Comparison of ENCODE assay signal across 15 cellular contexts in the genomic region with DNA sequence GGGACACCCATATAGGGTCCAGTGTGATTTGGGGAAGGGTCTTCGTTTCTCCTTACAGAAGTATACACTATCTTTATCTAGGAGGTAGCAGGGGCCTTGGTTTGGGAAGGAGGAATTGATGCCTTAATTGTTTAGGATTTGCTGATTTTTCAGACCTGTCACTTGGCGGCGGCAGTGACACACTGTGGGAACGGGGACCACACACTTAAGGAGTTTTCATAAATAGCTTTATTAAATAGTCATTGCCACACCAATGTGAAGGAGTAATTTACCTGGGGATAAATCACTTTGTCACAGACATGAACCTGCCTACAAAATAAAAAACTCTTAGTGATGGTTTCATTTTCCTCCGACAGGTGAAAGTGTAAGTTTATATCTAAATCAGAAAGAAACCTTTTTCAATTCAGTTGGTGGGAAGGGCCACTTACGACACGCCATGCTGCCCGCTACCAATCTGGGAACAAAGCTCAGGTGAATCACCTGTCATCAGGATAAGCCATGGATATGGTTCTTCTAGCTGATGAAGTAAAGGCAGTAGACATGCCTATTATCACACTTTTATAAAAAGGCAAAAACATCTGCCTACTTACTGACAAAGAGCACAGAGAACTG. TPM values are rescaled to one million over a fixed set of nuclear protein-coding genes. Genes with fewer than 3 reads are reported as not detected.
DNase-seq lines count a peak whose midpoint lies in the region; ATAC-seq and TF ChIP-seq lines count a peak whose summit lies in the region.
"Had no signal": no experiment of that assay in that cellular context is flagged by ENCODE, and none has a peak within 500 bp of the region (broad histone marks: within the 10 kb centered on the region; RNA-seq: fewer than 3 reads in every experiment).

No MANE protein-coding gene starts in this region.

- peak; percentile 4 for DNase-seq in DMS 273 (lab: John Stamatoyannopoulos, UW; ENCODE audit: unreplicated experiment)
- no peak for DNase-seq in DMS 273 treated with DMSO at 0.1 percent for 48 hours (lab: John Stamatoyannopoulos, UW)
- DNase-seq in NCI-H2107 (lab: John Stamatoyannopoulos, UW) = peak; percentile 15
- DNase-seq in brain microvascular endothelial cell = no peak
- DNase-seq in neural crest cell (ENCODE audit: low read depth, low spot score) = no peak
- no peak for DNase-seq in lower leg skin (ENCODE audit: low spot score in 2 of 2)
- DNase-seq: amygdala; effector memory CD4-positive, alpha-beta T cell had no signal

- TF ChIP-seq POLR2A in lower leg skin (IDR thresholded peaks at IDR 0.05) = no peak

- in situ Hi-C loops in brain microvascular endothelial cell (cut with HindIII; ENCODE audit: low pct_ligation_motif_present, low sequenced_read_pairs) = no loop called here

- TF ChIP-seq CTCF in brain microvascular endothelial cell (IDR thresholded peaks at IDR 0.05; ENCODE audit: low read depth, low read length, missing control alignments) (peak; percentile 65), neural crest cell (conservative IDR thresholded peaks at IDR 0.05) (peak; percentile 6), lower leg skin (IDR thresholded peaks at IDR 0.05) (no peak)

- 72 to 79% methylated on average over 8 of the region's 8 CpGs for WGBS in lower leg skin, 2 donors

- no peaks in the 10 kb centered on the region for H3K36me3 Mint-ChIP-seq in neural crest cell (ENCODE audit: low read depth)

- peaks cover 50% of the 10 kb centered on the region for H3K27me3 Mint-ChIP-seq in neural crest cell (ENCODE audit: low read depth)

- ATAC-seq in GM18498 (IDR thresholded peaks at IDR 0.05; ENCODE audit: unreplicated experiment) = no peak
- ATAC-seq in GM18909 (IDR thresholded peaks at IDR 0.05; ENCODE audit: poor library complexity, unreplicated experiment) = no peak
- ATAC-seq: activated CD4-positive, CD25-positive, alpha-beta regulatory T cell treated with anti-CD3 and anti-CD28 coated beads, Interleukin-2, amount 50 U/mL, for 24 hours had no signal

- peaks cover 2% of the 10 kb centered on the region for H3K27me3 ChIP-seq in brain microvascular endothelial cell (replicated peaks)

- no peak overlapping the region for H3K27ac Mint-ChIP-seq in neural crest cell (ENCODE audit: unreplicated experiment)
- H3K27ac Mint-ChIP-seq: type B pancreatic cell had no signal

- no peak overlapping the region for H3K4me3 ChIP-seq in brain microvascular endothelial cell (ENCODE audit: low read depth, low read length)
- no peak overlapping the region for H3K4me3 ChIP-seq in lower leg skin (ENCODE audit: low read depth, poor library complexity, severe bottlenecking)
- H3K4me3 ChIP-seq: SK-N-MC had no signal

- intact Hi-C loops in lower leg skin (cut with DNase I; ENCODE audit: low total_unique reads) = no loop called here

- H3K9me3 Mint-ChIP-seq in neural crest cell = no peaks in the 10 kb centered on the region
- H3K9me3 Mint-ChIP-seq: type B pancreatic cell had no signal

- H3K4me3 Mint-ChIP-seq in neural crest cell = no peak overlapping the region
- H3K4me3 Mint-ChIP-seq: type B pancreatic cell had no signal

- peaks cover 29% of the 10 kb centered on the region for H3K4me1 Mint-ChIP-seq in neural crest cell

- H3K27ac ChIP-seq in brain microvascular endothelial cell = no peak overlapping the region
- H3K27ac ChIP-seq: 22Rv1, SK-N-MC had no signal

- no peaks in the 10 kb centered on the region for H3K36me3 ChIP-seq in brain microvascular endothelial cell (replicated peaks)

RNA-seq across cellular contexts. Expression of a gene that starts 12.3 kb away (rescaled TPM):
- total RNA-seq in neural crest cell (0.37 and 1.1 TPM in 2 replicates), lower leg skin (1 to 10 TPM in 1 of 4 donors, under 1 TPM in 1, not detected in 2; 0.06 to 4.4 TPM)
- total RNA-seq: M059J had no signal

Comparison
In these comparisons a context has a peak if more than half of its experiments do, and no peak if none do; other contexts are left out.
1. DNase-seq: peak in DMS 273 (single experiment) and NCI-H2107 (single experiment); none in DMS 273 treated with DMSO at 0.1 percent for 48 hours (single experiment), brain microvascular endothelial cell (single experiment), neural crest cell (single experiment) and lower leg skin (0 of 2).
2. CTCF ChIP-seq: peak in brain microvascular endothelial cell (single experiment) and neural crest cell (single experiment); none in lower leg skin (0 of 3).